ENCODE assay signal across 8 cellular contexts in genomic region chr19:14440049-14440448, GRCh38. TPM values are rescaled to one million over a fixed set of nuclear protein-coding genes. Genes with fewer than 3 reads are reported as not detected.
A peak's percentile ranks its signal among the peaks of the same experiment; 100 is the strongest.
DNase-seq lines count a peak whose midpoint lies in the region; ATAC-seq and TF ChIP-seq lines count a peak whose summit lies in the region.

No MANE protein-coding gene starts in this region.

- intact Hi-C loops in activated B cell treated with CpG ODN at 0.5 μM for 24 hours (cut with micrococcal nuclease) (loop anchor here (1.0 kb wide), 1 partner anchor 8 kb away; no protein-coding TSS in a partner anchor), natural killer cell (cut with micrococcal nuclease) (loop anchor here (2.0 kb wide), 1 partner anchor 19 kb away; no protein-coding TSS in a partner anchor)

- peaks cover 35% of the 10 kb centered on the region for H3K36me3 ChIP-seq in thoracic aorta

- H3K36me3 Mint-ChIP-seq in activated B cell treated with CpG ODN at 0.5 μM for 24 hours (ENCODE audit: low read depth) (peaks cover 41% of the 10 kb centered on the region), natural killer cell (no peaks in the 10 kb centered on the region)

- DNase-seq in activated B cell treated with CpG ODN at 0.5 μM for 24 hours (peak; percentile 77), choroid plexus epithelial cell (ENCODE audit: low read depth) (peak; percentile 16), natural killer cell (peak; percentile 72), thoracic aorta (ENCODE audit: low spot score) (no peak), NCI-H69 (lab: John Stamatoyannopoulos, UW) (no peak), H4 (ENCODE audit: low spot score) (no peak)

- H3K9me3 ChIP-seq in thoracic aorta, result no peaks in the 10 kb centered on the region

- TF ChIP-seq CTCF in activated B cell treated with CpG ODN at 0.5 μM for 24 hours (IDR thresholded peaks at IDR 0.05) (no peak), choroid plexus epithelial cell (conservative IDR thresholded peaks at IDR 0.05; ENCODE audit: low read depth, low read length) (no peak), natural killer cell (IDR thresholded peaks at IDR 0.05) (no peak), thoracic aorta (IDR thresholded peaks at IDR 0.05) (no peak)

- POLR2A ChIA-PET in activated B cell treated with CpG ODN at 0.5 μM for 24 hours (lab: Charles Lee), result interaction anchor here (0.6 to 1.0 kb wide), 2 partner anchors 22 to 28 kb away, joined by 3 to 4 read pairs; no protein-coding TSS in a partner anchor

- H3K27ac Mint-ChIP-seq in activated B cell treated with CpG ODN at 0.5 μM for 24 hours (peak overlapping the region; percentile 88), natural killer cell (peak overlapping the region; percentile 97 to 100)

- H3K27me3 Mint-ChIP-seq in activated B cell treated with CpG ODN at 0.5 μM for 24 hours (no peaks in the 10 kb centered on the region), natural killer cell (ENCODE audit: low read depth in 2 of 2) (no peaks in the 10 kb centered on the region)

- no peaks in the 10 kb centered on the region for H3K9me3 Mint-ChIP-seq in activated B cell treated with CpG ODN at 0.5 μM for 24 hours
- H3K9me3 Mint-ChIP-seq in natural killer cell, result no peaks in the 10 kb centered on the region

- H3K4me1 Mint-ChIP-seq in activated B cell treated with CpG ODN at 0.5 μM for 24 hours (peaks cover 36% of the 10 kb centered on the region), natural killer cell (peaks cover 39 to 57% of the 10 kb centered on the region in 2 donors)

- peak overlapping the region; percentile 20 for H3K4me3 ChIP-seq in choroid plexus epithelial cell (ENCODE audit: low read depth, low read length)
- H3K4me3 ChIP-seq in thoracic aorta, result peak overlapping the region; percentile 57

- no peaks in the 10 kb centered on the region for H3K27me3 ChIP-seq in thoracic aorta (replicated peaks; ENCODE audit: insufficient read depth)

- H3K4me3 Mint-ChIP-seq in activated B cell treated with CpG ODN at 0.5 μM for 24 hours (peak overlapping the region; percentile 87), natural killer cell (peak overlapping the region; percentile 98)

- ATAC-seq in GM18868 (IDR thresholded peaks at IDR 0.05; ENCODE audit: unreplicated experiment) (peak; percentile 79), HG03108 (IDR thresholded peaks at IDR 0.05; ENCODE audit: unreplicated experiment) (peak; percentile 69), activated B cell treated with CpG ODN at 0.5 μM for 24 hours (ENCODE audit: low read depth) (peak; percentile 99), natural killer cell (peak; percentile 63 to 81 (median 72)), thoracic aorta (ENCODE audit: insufficient number of reproducible peaks, low FRiP score, low read depth) (no peak)

- CTCF ChIA-PET in activated B cell treated with CpG ODN at 0.5 μM for 24 hours (lab: Charles Lee), result no interaction called here

- no peak overlapping the region for H3K27ac ChIP-seq in thoracic aorta

- peaks cover 5 to 10% of the 10 kb centered on the region in 2 donors for H3K4me1 ChIP-seq in thoracic aorta (ENCODE audit: control insufficient read depth in 1 of 2, low read depth in 2 of 2)

RNA-seq across cellular contexts. Expression of gene PKN1, which starts 6.9 kb away (rescaled TPM):
- total RNA-seq in activated B cell treated with CpG ODN at 0.5 μM for 24 hours (139 and 159 TPM in 2 replicates), natural killer cell (100 to 1,000 TPM; 323 to 351 (median 350) TPM), thoracic aorta (100 to 1,000 TPM in 1 of 2 donors, 10 to 100 TPM in 1; 93.8 to 139 TPM)
- total RNA-seq in H4 (2014; rRNA removed; shearing (Covaris generic)), result 19.0 and 28.7 TPM in 2 replicates

RNA-seq across cellular contexts. Expression of gene DDX39A, which starts 20.9 kb away (rescaled TPM):
- total RNA-seq in activated B cell treated with CpG ODN at 0.5 μM for 24 hours (210 and 211 TPM in 2 replicates), natural killer cell (100 to 1,000 TPM; 397 to 569 (median 557) TPM), thoracic aorta (10 to 100 TPM; 77.4 to 81.6 TPM)
- 162 and 211 TPM in 2 replicates for total RNA-seq in H4 (2014; rRNA removed; shearing (Covaris generic))

RNA-seq across cellular contexts. Expression of gene PTGER1, which starts 35.1 kb away (rescaled TPM):
- not detected in 2 replicates for total RNA-seq in activated B cell treated with CpG ODN at 0.5 μM for 24 hours
- total RNA-seq in natural killer cell, result under 1 TPM in 2 of 3 donors, not detected in 1; 0.35 to 0.73 TPM
- 1 to 10 TPM in 1 of 2 donors, not detected in 1; 2.8 TPM for total RNA-seq in thoracic aorta
- total RNA-seq in H4 (2014; rRNA removed; shearing (Covaris generic)), result not detected in 2 replicates

RNA-seq across cellular contexts. Expression of gene GIPC1, which starts 55.9 kb away (rescaled TPM):
- 13.9 and 15.3 TPM in 2 replicates for total RNA-seq in activated B cell treated with CpG ODN at 0.5 μM for 24 hours
- total RNA-seq in natural killer cell, result 10 to 100 TPM; 25.3 to 34.5 (median 31.4) TPM
- total RNA-seq in thoracic aorta, result 10 to 100 TPM; 56.4 to 77.8 TPM
- total RNA-seq in H4 (2014; rRNA removed; shearing (Covaris generic)), result 36.5 and 62.6 TPM in 2 replicates

RNA-seq across cellular contexts. Expression of gene ADGRE5, which starts 58.8 kb away (rescaled TPM):
- total RNA-seq in activated B cell treated with CpG ODN at 0.5 μM for 24 hours (129 and 135 TPM in 2 replicates), natural killer cell (1,000 to 10,000 TPM; 1,036 to 1,703 (median 1,382) TPM), thoracic aorta (100 to 1,000 TPM; 199 to 281 TPM)
- 9.5 and 13.0 TPM in 2 replicates for total RNA-seq in H4 (2014; rRNA removed; shearing (Covaris generic))

Comparison
In these comparisons a context has a peak if more than half of its experiments do, and no peak if none do; other contexts are left out.
1. DNase-seq: peak in activated B cell treated with CpG ODN at 0.5 μM for 24 hours (single experiment), choroid plexus epithelial cell (single experiment) and natural killer cell (single experiment); none in thoracic aorta (single experiment), NCI-H69 (single experiment) and H4 (single experiment).